ENCODE assay signal across 8 cellular contexts in genomic region chr1:67214420-67215174, GRCh38. TPM values are rescaled to one million over a fixed set of nuclear protein-coding genes. Genes with fewer than 3 reads are reported as not detected.
DNase-seq lines count a peak whose midpoint lies in the region; ATAC-seq and TF ChIP-seq lines count a peak whose summit lies in the region.

No MANE protein-coding gene starts in this region.

- TF ChIP-seq POLR2A in heart left ventricle (IDR thresholded peaks at IDR 0.05) (no peak), thyroid gland (IDR thresholded peaks at IDR 0.05) (no peak)

- no peak overlapping the region for H3K4ac ChIP-seq in H9 (ENCODE audit: low read depth, low read length)

- H3K9me3 ChIP-seq in heart left ventricle (no peaks in the 10 kb centered on the region), right cardiac atrium (ENCODE audit: control insufficient read depth, low read length) (no peaks in the 10 kb centered on the region), H9 (ENCODE audit: control insufficient read depth, low read depth, low read length) (no peaks in the 10 kb centered on the region), MM.1S (replicated peaks; ENCODE audit: insufficient read depth, low read length) (no peaks in the 10 kb centered on the region), thyroid gland (no peaks in the 10 kb centered on the region)

- H2BK5ac ChIP-seq in H9 (ENCODE audit: insufficient read length, low read length): no peak overlapping the region

- H3K4me2 ChIP-seq in H9 (ENCODE audit: insufficient read depth, insufficient read length, low read length): no peak overlapping the region
- peak overlapping the region; percentile 62 for H3K4me2 ChIP-seq in MM.1S (ENCODE audit: low read depth, low read length)

- H3K4me3 ChIP-seq in heart left ventricle (no peak overlapping the region), right cardiac atrium (ENCODE audit: low read length) (no peak overlapping the region), MM.1S (ENCODE audit: low read length) (peak overlapping the region; percentile 24; the same call in 1 of the 2 replicates), thyroid gland (replicated peaks in 1 of 3) (no peak overlapping the region)

- H3K36me3 ChIP-seq in heart left ventricle (no peaks in the 10 kb centered on the region), MM.1S (replicated peaks; ENCODE audit: insufficient read depth, low read length) (no peaks in the 10 kb centered on the region), thyroid gland (no peaks in the 10 kb centered on the region)

- peaks cover 0 to 4% (median 0%) of the 10 kb centered on the region in 12 donors for H3K4me1 ChIP-seq in heart left ventricle
- H3K4me1 ChIP-seq in right cardiac atrium (ENCODE audit: control insufficient read depth, insufficient read depth, low read length): no peaks in the 10 kb centered on the region
- no peaks in the 10 kb centered on the region for H3K4me1 ChIP-seq in H9 (ENCODE audit: insufficient read depth, low read length)
- H3K4me1 ChIP-seq in MM.1S (ENCODE audit: low read length): no peaks in the 10 kb centered on the region
- no peaks in the 10 kb centered on the region for H3K4me1 ChIP-seq in thyroid gland

- H3K9ac ChIP-seq in H9 (ENCODE audit: extremely low read depth, insufficient read length, low read length) (no peak overlapping the region), MM.1S (ENCODE audit: low read length) (peak overlapping the region; percentile 16; the same call in 1 of the 2 replicates)

- 88 to 95% (median 92%) methylated on average over 11 of the region's 11 CpGs for WGBS in heart left ventricle, 4 donors
- WGBS in right cardiac atrium: 88% methylated on average over 11 of the region's 11 CpGs
- no CpG with 5 or more reads among the region's 11 CpGs for WGBS in H9 (ENCODE audit: extremely low coverage, insufficient read length, low lambda C conversion rate)
- 81% methylated on average over 11 of the region's 11 CpGs for WGBS in thyroid gland, 2 donors

- H2AK5ac ChIP-seq in H9 (ENCODE audit: insufficient read length, low read length): no peak overlapping the region

- H2AFZ ChIP-seq in H9 (ENCODE audit: low read length) (no peak overlapping the region), MM.1S (ENCODE audit: low read length) (peak overlapping the region; percentile 69)

- H2BK120ac ChIP-seq in H9 (ENCODE audit: low read depth, low read length, poor library complexity, severe bottlenecking): no peak overlapping the region

- no peak overlapping the region for H4K91ac ChIP-seq in H9 (ENCODE audit: insufficient read length, low read depth, low read length)

- H3K79me2 ChIP-seq in H9 (ENCODE audit: insufficient read depth, low read length) (no peaks in the 10 kb centered on the region), MM.1S (ENCODE audit: low read length) (no peaks in the 10 kb centered on the region)

- no peak overlapping the region for H4K8ac ChIP-seq in H9 (replicated peaks; ENCODE audit: insufficient read length, low read depth, low read length)

- H3K23ac ChIP-seq in H9 (ENCODE audit: insufficient read length, low read depth, low read length): no peak overlapping the region

- intact Hi-C loops in heart left ventricle (cut with DNase I) (loop anchor here in 8 of 10 donors (5.0 to 10.0 kb wide), 7 partner anchors 217 to 452 kb away; no protein-coding TSS in a partner anchor), right cardiac atrium (cut with DNase I) (loop anchor here in 1 of 4 donors (5.0 kb wide), 1 partner anchor 288 kb away; no protein-coding TSS in a partner anchor), thyroid gland (cut with DNase I) (loop anchor here (10.0 kb wide), 1 partner anchor 290 kb away; no protein-coding TSS in a partner anchor)

- no peak overlapping the region for H3K18ac ChIP-seq in H9 (ENCODE audit: insufficient read length, low read depth, low read length)

- no peaks in the 10 kb centered on the region for H3K9me3 Mint-ChIP-seq in H9
- H3K9me3 Mint-ChIP-seq in activated naive CD4-positive, alpha-beta T cell treated with anti-CD3 and anti-CD28 coated beads, Interleukin-2, amount 10 ng/mL, durations not matched to agents 7 days and 5 days: no peaks in the 10 kb centered on the region

- no peak overlapping the region for H4K5ac ChIP-seq in H9 (ENCODE audit: insufficient read length, low read depth, low read length)

- H3K27ac ChIP-seq in heart left ventricle (no peak overlapping the region), right cardiac atrium (ENCODE audit: low read length) (no peak overlapping the region), H9 (ENCODE audit: insufficient read length, low read depth, low read length) (no peak overlapping the region), MM.1S (ENCODE audit: low read length) (peak overlapping the region; percentile 45; the same call in 1 of the 2 replicates), thyroid gland (no peak overlapping the region)

- peak overlapping the region in 2 of 3 experiments; percentile 24 to 59; a peak in 2 of 7 replicates for H3K27ac Mint-ChIP-seq in H9
- no peak overlapping the region for H3K27ac Mint-ChIP-seq in activated naive CD4-positive, alpha-beta T cell treated with anti-CD3 and anti-CD28 coated beads, Interleukin-2, amount 10 ng/mL, durations not matched to agents 7 days and 5 days

- H3K27me3 ChIP-seq in heart left ventricle (no peaks in the 10 kb centered on the region), right cardiac atrium (ENCODE audit: control insufficient read depth, insufficient read depth) (no peaks in the 10 kb centered on the region), H9 (ENCODE audit: insufficient read depth, low read length) (no peaks in the 10 kb centered on the region), MM.1S (replicated peaks; ENCODE audit: insufficient read depth, low read length) (no peaks in the 10 kb centered on the region), thyroid gland (no peaks in the 10 kb centered on the region)

- H3K14ac ChIP-seq in H9 (ENCODE audit: insufficient read depth, low read length): no peak overlapping the region

- H3K4me1 Mint-ChIP-seq in H9: peaks cover 2 to 4% of the 10 kb centered on the region in 2 experiments; a peak in 2 of 4 replicates
- H3K4me1 Mint-ChIP-seq in activated naive CD4-positive, alpha-beta T cell treated with anti-CD3 and anti-CD28 coated beads, Interleukin-2, amount 10 ng/mL, durations not matched to agents 7 days and 5 days: peaks cover 44% of the 10 kb centered on the region

- H3T11ph ChIP-seq in H9 (ENCODE audit: low read length): no peak overlapping the region

- no peak overlapping the region for H2BK20ac ChIP-seq in H9 (ENCODE audit: low read depth, low read length, poor library complexity, severe bottlenecking)

- no peak overlapping the region for H3K4me3 Mint-ChIP-seq in H9
- no peak overlapping the region for H3K4me3 Mint-ChIP-seq in activated naive CD4-positive, alpha-beta T cell treated with anti-CD3 and anti-CD28 coated beads, Interleukin-2, amount 10 ng/mL, durations not matched to agents 7 days and 5 days

- CTCF ChIA-PET in activated naive CD4-positive, alpha-beta T cell treated with anti-CD3 and anti-CD28 coated beads, Interleukin-2, amount 10 ng/mL, durations not matched to agents 7 days and 5 days (lab: Charles Lee): interaction anchor here (0.6 to 9.0 kb wide), 53 partner anchors 8 to 546 kb away, joined by 3 to 317 read pairs (median 7); partner anchors contain the start of genes C1orf141, IL23R, SERBP1 and SLC35D1

- TF ChIP-seq CTCF in heart left ventricle (IDR thresholded peaks at IDR 0.05): peak; percentile 16 to 55 (median 36)
- peak; percentile 86 for TF ChIP-seq CTCF in H9 (conservative IDR thresholded peaks at IDR 0.05)
- TF ChIP-seq CTCF in MM.1S (IDR thresholded peaks at IDR 0.05; ENCODE audit: low read length): peak; percentile 77
- TF ChIP-seq CTCF in thyroid gland (IDR thresholded peaks at IDR 0.05): peak in 5 of 6 experiments; percentile 18 to 53 (median 25)

- no peak overlapping the region for H2BK12ac ChIP-seq in H9 (ENCODE audit: insufficient read length, low read depth, low read length)

- no peaks in the 10 kb centered on the region for H4K20me1 ChIP-seq in H9 (ENCODE audit: control insufficient read depth, insufficient read depth, insufficient read length)
- H4K20me1 ChIP-seq in MM.1S (ENCODE audit: insufficient read depth, low read length): no peaks in the 10 kb centered on the region

- H3K23me2 ChIP-seq in H9 (ENCODE audit: insufficient read length, low read depth, low read length, poor library complexity, severe bottlenecking): no peaks in the 10 kb centered on the region

- no peaks in the 10 kb centered on the region; the same call in 1 of the 2 replicates for H3F3A ChIP-seq in MM.1S (ENCODE audit: insufficient read depth, low read length)

- no peaks in the 10 kb centered on the region for H3K9me2 ChIP-seq in MM.1S (replicated peaks; ENCODE audit: insufficient read depth, low read length)

- no peak overlapping the region for H3K56ac ChIP-seq in H9 (ENCODE audit: insufficient read length, low read depth, low read length)

- H3K36me3 Mint-ChIP-seq in H9 (ENCODE audit: insufficient read depth in 1 of 3, low read depth in 3 of 3): no peaks in the 10 kb centered on the region; a peak in 1 of 7 replicates
- H3K36me3 Mint-ChIP-seq in activated naive CD4-positive, alpha-beta T cell treated with anti-CD3 and anti-CD28 coated beads, Interleukin-2, amount 10 ng/mL, durations not matched to agents 7 days and 5 days: no peaks in the 10 kb centered on the region

- no peak for DNase-seq in heart left ventricle
- no peak for DNase-seq in right cardiac atrium
- no peak for DNase-seq in H9
- peak; percentile 72 for DNase-seq in MM.1S
- peak; percentile 75 for DNase-seq in activated naive CD4-positive, alpha-beta T cell treated with anti-CD3 and anti-CD28 coated beads, Interleukin-2, amount 10 ng/mL, durations not matched to agents 7 days and 5 days
- peak; percentile 85 for DNase-seq in kidney tubule cell (ENCODE audit: low spot score)
- peak; percentile 26 to 30 for DNase-seq in thyroid gland
- DNase-seq in NCI-H345 (lab: John Stamatoyannopoulos, UW): no peak

- no peak overlapping the region for H2BK15ac ChIP-seq in H9 (ENCODE audit: low read depth, low read length)

- ATAC-seq in heart left ventricle (no peak), right cardiac atrium (no peak)

- H3K27me3 Mint-ChIP-seq in H9 (ENCODE audit: low read depth): no peaks in the 10 kb centered on the region; the same call in 1 of the 2 replicates
- no peaks in the 10 kb centered on the region for H3K27me3 Mint-ChIP-seq in activated naive CD4-positive, alpha-beta T cell treated with anti-CD3 and anti-CD28 coated beads, Interleukin-2, amount 10 ng/mL, durations not matched to agents 7 days and 5 days

- H3K79me1 ChIP-seq in H9 (ENCODE audit: insufficient read depth, low read depth, low read length, poor library complexity, severe bottlenecking): no peaks in the 10 kb centered on the region

RNA-seq across cellular contexts. Expression of gene IL23R, which starts 48.3 kb away (rescaled TPM):
- total RNA-seq in heart left ventricle (not detected), right cardiac atrium (not detected), H9 (2021) (not detected in 2 replicates), thyroid gland (not detected)
- polyA plus RNA-seq in heart left ventricle (not detected), right cardiac atrium (not detected)

Comparison
In these comparisons a context has a peak if more than half of its experiments do, and no peak if none do; other contexts are left out.
1. DNase-seq: peak in MM.1S (single experiment), activated naive CD4-positive, alpha-beta T cell treated with anti-CD3 and anti-CD28 coated beads, Interleukin-2, amount 10 ng/mL, durations not matched to agents 7 days and 5 days (single experiment), kidney tubule cell (single experiment) and thyroid gland (2 of 2); none in heart left ventricle (0 of 5), right cardiac atrium (0 of 3), H9 (single experiment) and NCI-H345 (single experiment).
2. CTCF ChIP-seq: peak in every context shown above with its lines; median percentile 86 in H9; 77 in MM.1S; 36 in heart left ventricle; 25 in thyroid gland.